Comparison of ENCODE assay signal across 19 cellular contexts in genomic region chr4:152965614-152966013, GRCh38. TPM values are rescaled to one million over a fixed set of nuclear protein-coding genes. Genes with fewer than 3 reads are reported as not detected.
A peak's percentile ranks its signal among the peaks of the same experiment; 100 is the strongest.
DNase-seq lines count a peak whose midpoint lies in the region; ATAC-seq, FAIRE-seq and TF ChIP-seq lines count a peak whose summit lies in the region.
"Had no signal": no experiment of that assay in that cellular context is flagged by ENCODE, and none has a peak within 500 bp of the region (broad histone marks: within the 10 kb centered on the region; RNA-seq: fewer than 3 reads in every experiment).

No MANE protein-coding gene starts in this region.

- FAIRE-seq in GM18507 (lab: Jason Lieb, UNC), result peak; percentile 80
- FAIRE-seq: A204.1 had no signal

- no peak for TF ChIP-seq CTCF in lower lobe of right lung (IDR thresholded peaks at IDR 0.05)

- DNase-seq in GM18507 (ENCODE audit: extremely low spot score, insufficient read length, low read depth), result peak; percentile 15
- DNase-seq in NCI-H526 (lab: John Stamatoyannopoulos, UW), result peak; percentile 77 to 88
- DNase-seq in lower lobe of right lung, result no peak
- DNase-seq in DMS153 treated with DMSO at 0.1 percent for 48 hours (lab: John Stamatoyannopoulos, UW; ENCODE audit: unreplicated experiment), result no peak
- DNase-seq in SKM-1 (lab: John Stamatoyannopoulos, UW; ENCODE audit: unreplicated experiment), result no peak
- DNase-seq in iPS-NIHi11 (ENCODE audit: low spot score), result no peak
- DNase-seq: activated CD4-positive, alpha-beta memory T cell treated with anti-CD3 and anti-CD28 coated beads, Interleukin-2, amount 10 ng/mL, durations not matched to agents 7 days and 5 days; activated naive CD8-positive, alpha-beta T cell treated with anti-CD3 and anti-CD28 coated beads for 36 hours; activated T-cell treated with anti-CD3 and anti-CD28 coated beads, Interleukin-2, amount 50 U/mL, for 24 hours; cortex of kidney; NCI-H187; NCI-H446; ovary; uterus had no signal

- intact Hi-C loops in lower lobe of right lung (cut with DNase I), result no loop called here

- no peak overlapping the region for H3K27ac ChIP-seq in lower lobe of right lung
- H3K27ac ChIP-seq: BLaER1 treated with 17β-estradiol and CSF1 and Interleukin-3, amounts not matched to agents 10 nM and 100 nM; epithelial cell of prostate; ovary; uterus had no signal

- ATAC-seq in GM19452 (IDR thresholded peaks at IDR 0.05; ENCODE audit: unreplicated experiment) (peak; percentile 96), HG02981 (IDR thresholded peaks at IDR 0.05; ENCODE audit: unreplicated experiment) (peak; percentile 93), lower lobe of right lung (no peak)

- H3K9me3 ChIP-seq in lower lobe of right lung, result no peaks in the 10 kb centered on the region
- H3K9me3 ChIP-seq: BLaER1 treated with 17β-estradiol and CSF1 and Interleukin-3, amounts not matched to agents 10 nM and 100 nM; ovary; uterus had no signal

- peaks cover 19% of the 10 kb centered on the region for H3K36me3 ChIP-seq in lower lobe of right lung
- H3K36me3 ChIP-seq: BLaER1 treated with 17β-estradiol and CSF1 and Interleukin-3, amounts not matched to agents 10 nM and 100 nM; ovary; uterus had no signal

- no peak overlapping the region for H3K4me3 ChIP-seq in lower lobe of right lung
- H3K4me3 ChIP-seq: BLaER1 treated with 17β-estradiol and CSF1 and Interleukin-3, amounts not matched to agents 10 nM and 100 nM; ovary; uterus had no signal

- no peaks in the 10 kb centered on the region for H3K27me3 ChIP-seq in lower lobe of right lung (ENCODE audit: low read depth)
- H3K27me3 ChIP-seq: BLaER1 treated with 17β-estradiol and CSF1 and Interleukin-3, amounts not matched to agents 10 nM and 100 nM; ovary; uterus had no signal

- peaks cover 27% of the 10 kb centered on the region for H3K4me1 ChIP-seq in lower lobe of right lung
- H3K4me1 ChIP-seq: uterus had no signal

RNA-seq across cellular contexts. Expression of gene FHDC1, which starts 29.5 kb away (rescaled TPM):
- total RNA-seq in lower lobe of right lung, result 21.9 TPM

Comparison
In these comparisons a context has a peak if more than half of its experiments do, and no peak if none do; other contexts are left out.
1. DNase-seq: peak in GM18507 (single experiment) and NCI-H526 (2 of 2); none in lower lobe of right lung (single experiment), DMS153 treated with DMSO at 0.1 percent for 48 hours (single experiment), SKM-1 (single experiment) and iPS-NIHi11 (single experiment).
2. ATAC-seq: peak in GM19452 (single experiment) and HG02981 (single experiment); none in lower lobe of right lung (0 of 2).